1 cellular context compared by ENCODE assay signal in the genomic region with DNA sequence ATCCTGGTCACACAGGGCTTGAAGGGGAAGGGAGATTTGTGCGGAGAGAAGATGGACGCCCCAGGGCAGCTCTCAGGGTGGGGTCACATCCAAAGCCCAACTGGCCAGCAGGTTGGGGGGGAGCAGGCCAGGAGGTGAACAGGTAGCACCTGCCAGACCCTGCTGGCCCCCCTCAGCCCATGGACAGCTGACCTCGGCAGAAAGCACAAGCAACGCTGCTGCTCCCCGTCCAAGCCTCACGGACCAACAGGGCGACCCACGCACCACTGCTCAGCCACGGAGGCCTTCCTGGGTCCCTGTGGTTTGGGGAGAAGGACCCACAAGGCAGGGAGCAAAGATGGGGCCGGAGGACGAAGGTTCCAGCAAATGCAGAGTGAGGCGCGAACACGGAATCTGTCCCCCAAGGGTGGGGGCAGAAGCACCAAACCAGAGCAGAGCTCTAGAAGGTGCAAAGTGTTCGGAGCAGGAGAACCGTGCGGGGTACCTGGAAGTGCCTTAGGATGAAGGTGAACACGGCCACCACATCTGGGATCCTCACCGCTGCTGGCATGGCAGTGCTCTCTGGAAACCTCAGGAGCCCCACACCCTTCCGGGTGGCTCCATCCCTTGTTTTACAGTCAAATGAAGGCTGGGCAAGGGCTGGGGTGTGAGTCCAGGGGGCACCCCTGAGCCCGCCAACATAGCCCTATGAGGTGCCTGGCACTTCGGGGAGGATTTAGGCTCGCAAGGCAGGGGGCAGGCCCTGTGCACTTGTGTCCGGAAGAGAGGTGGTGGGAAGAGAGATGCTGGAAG.
TF ChIP-seq lines count a peak whose summit lies in the region.

No MANE protein-coding gene starts in this region.

TF ChIP-seq in HCT116, 20 proteins besides CTCF, POLR2A, EP300 and RAD21 (continued from another document):
- TF ChIP-seq YY1 (IDR thresholded peaks at IDR 0.05; ENCODE audit: extremely low read depth, insufficient replicate concordance, low read depth, low read length), result no peak
- TF ChIP-seq EGR1 (IDR thresholded peaks at IDR 0.05; ENCODE audit: low read depth), result no peak
- TF ChIP-seq JUND (IDR thresholded peaks at IDR 0.05), result no peak
- TF ChIP-seq ZNF274 (IDR thresholded peaks at IDR 0.05; ENCODE audit: low read depth, low read length), result no peak
- TF ChIP-seq POLR2AphosphoS5 (IDR thresholded peaks at IDR 0.05; ENCODE audit: low read depth, low read length), result no peak
- TF ChIP-seq, protein P1, sequence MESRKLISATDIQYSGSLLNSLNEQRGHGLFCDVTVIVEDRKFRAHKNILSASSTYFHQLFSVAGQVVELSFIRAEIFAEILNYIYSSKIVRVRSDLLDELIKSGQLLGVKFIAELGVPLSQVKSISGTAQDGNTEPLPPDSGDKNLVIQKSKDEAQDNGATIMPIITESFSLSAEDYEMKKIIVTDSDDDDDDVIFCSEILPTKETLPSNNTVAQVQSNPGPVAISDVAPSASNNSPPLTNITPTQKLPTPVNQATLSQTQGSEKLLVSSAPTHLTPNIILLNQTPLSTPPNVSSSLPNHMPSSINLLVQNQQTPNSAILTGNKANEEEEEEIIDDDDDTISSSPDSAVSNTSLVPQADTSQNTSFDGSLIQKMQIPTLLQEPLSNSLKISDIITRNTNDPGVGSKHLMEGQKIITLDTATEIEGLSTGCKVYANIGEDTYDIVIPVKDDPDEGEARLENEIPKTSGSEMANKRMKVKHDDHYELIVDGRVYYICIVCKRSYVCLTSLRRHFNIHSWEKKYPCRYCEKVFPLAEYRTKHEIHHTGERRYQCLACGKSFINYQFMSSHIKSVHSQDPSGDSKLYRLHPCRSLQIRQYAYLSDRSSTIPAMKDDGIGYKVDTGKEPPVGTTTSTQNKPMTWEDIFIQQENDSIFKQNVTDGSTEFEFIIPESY (IDR thresholded peaks at IDR 0.05; ENCODE audit: extremely low read depth, insufficient replicate concordance, low read length), result no peak
- no peak for TF ChIP-seq FOSL1 (IDR thresholded peaks at IDR 0.05; ENCODE audit: low read depth)
- no peak for TF ChIP-seq EZH2phosphoT487 (IDR thresholded peaks at IDR 0.05; ENCODE audit: borderline replicate concordance)
- no peak for TF ChIP-seq SP1 (IDR thresholded peaks at IDR 0.05; ENCODE audit: low read depth)
- TF ChIP-seq, protein P2, sequence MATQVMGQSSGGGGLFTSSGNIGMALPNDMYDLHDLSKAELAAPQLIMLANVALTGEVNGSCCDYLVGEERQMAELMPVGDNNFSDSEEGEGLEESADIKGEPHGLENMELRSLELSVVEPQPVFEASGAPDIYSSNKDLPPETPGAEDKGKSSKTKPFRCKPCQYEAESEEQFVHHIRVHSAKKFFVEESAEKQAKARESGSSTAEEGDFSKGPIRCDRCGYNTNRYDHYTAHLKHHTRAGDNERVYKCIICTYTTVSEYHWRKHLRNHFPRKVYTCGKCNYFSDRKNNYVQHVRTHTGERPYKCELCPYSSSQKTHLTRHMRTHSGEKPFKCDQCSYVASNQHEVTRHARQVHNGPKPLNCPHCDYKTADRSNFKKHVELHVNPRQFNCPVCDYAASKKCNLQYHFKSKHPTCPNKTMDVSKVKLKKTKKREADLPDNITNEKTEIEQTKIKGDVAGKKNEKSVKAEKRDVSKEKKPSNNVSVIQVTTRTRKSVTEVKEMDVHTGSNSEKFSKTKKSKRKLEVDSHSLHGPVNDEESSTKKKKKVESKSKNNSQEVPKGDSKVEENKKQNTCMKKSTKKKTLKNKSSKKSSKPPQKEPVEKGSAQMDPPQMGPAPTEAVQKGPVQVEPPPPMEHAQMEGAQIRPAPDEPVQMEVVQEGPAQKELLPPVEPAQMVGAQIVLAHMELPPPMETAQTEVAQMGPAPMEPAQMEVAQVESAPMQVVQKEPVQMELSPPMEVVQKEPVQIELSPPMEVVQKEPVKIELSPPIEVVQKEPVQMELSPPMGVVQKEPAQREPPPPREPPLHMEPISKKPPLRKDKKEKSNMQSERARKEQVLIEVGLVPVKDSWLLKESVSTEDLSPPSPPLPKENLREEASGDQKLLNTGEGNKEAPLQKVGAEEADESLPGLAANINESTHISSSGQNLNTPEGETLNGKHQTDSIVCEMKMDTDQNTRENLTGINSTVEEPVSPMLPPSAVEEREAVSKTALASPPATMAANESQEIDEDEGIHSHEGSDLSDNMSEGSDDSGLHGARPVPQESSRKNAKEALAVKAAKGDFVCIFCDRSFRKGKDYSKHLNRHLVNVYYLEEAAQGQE (IDR thresholded peaks at IDR 0.05; ENCODE audit: low read depth), result no peak
- TF ChIP-seq, protein P3, sequence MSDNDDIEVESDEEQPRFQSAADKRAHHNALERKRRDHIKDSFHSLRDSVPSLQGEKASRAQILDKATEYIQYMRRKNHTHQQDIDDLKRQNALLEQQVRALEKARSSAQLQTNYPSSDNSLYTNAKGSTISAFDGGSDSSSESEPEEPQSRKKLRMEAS (IDR thresholded peaks at IDR 0.05), result no peak
